16 cellular contexts compared by ENCODE assay signal in genomic region chr22:48234011-48234410, GRCh38.
"Had no signal": no experiment of that assay in that cellular context is flagged by ENCODE, and none has a peak within 500 bp of the region (broad histone marks: within the 10 kb centered on the region; RNA-seq: fewer than 3 reads in every experiment).

No MANE protein-coding gene starts in this region.

- H3K4me1 ChIP-seq: esophagus squamous epithelium, transverse colon had no signal

- H3K36me3 Mint-ChIP-seq: activated naive CD8-positive, alpha-beta T cell; mesothelial cell of epicardium had no signal

- H3K36me3 ChIP-seq: esophagus squamous epithelium, transverse colon had no signal

- H3K4me3 Mint-ChIP-seq: activated CD4-positive, alpha-beta T cell treated with anti-CD3 and anti-CD28 coated beads, Interleukin-2, amount 10 ng/mL, durations not matched to agents 7 days and 5 days; activated CD8-positive, alpha-beta T cell treated with anti-CD3 and anti-CD28 coated beads, Interleukin-2, amount 10 ng/mL, durations not matched to agents 7 days and 5 days; activated naive CD8-positive, alpha-beta T cell; activated T-cell treated with anti-CD3 and anti-CD28 coated beads, Interleukin-2, amount 50 U/mL, for 72 hours; dendritic cell treated with granulocyte-macrophage colony-stimulating factor and Interleukin-4, amounts not matched to agents 40 ng/mL and 50 ng/mL, for 4 days; mesothelial cell of epicardium; natural killer cell treated with Interleukin-12 subunit alpha and Interleukin-12 subunit beta and Interleukin-15 and Interleukin-18, amount 100 ng/mL, for 72 hours had no signal

- H3K4me3 ChIP-seq: esophagus squamous epithelium, lung, transverse colon had no signal

- H3K27me3 Mint-ChIP-seq: activated CD4-positive, alpha-beta T cell treated with anti-CD3 and anti-CD28 coated beads, Interleukin-2, amount 10 ng/mL, durations not matched to agents 7 days and 5 days; dendritic cell treated with granulocyte-macrophage colony-stimulating factor and Interleukin-4, amounts not matched to agents 40 ng/mL and 50 ng/mL, for 4 days had no signal

- H3K27ac Mint-ChIP-seq: activated CD4-positive, alpha-beta T cell treated with anti-CD3 and anti-CD28 coated beads, Interleukin-2, amount 10 ng/mL, durations not matched to agents 7 days and 5 days; activated CD8-positive, alpha-beta T cell treated with anti-CD3 and anti-CD28 coated beads, Interleukin-2, amount 10 ng/mL, durations not matched to agents 7 days and 5 days; activated naive CD8-positive, alpha-beta T cell; activated T-cell treated with anti-CD3 and anti-CD28 coated beads, Interleukin-2, amount 50 U/mL, for 72 hours; dendritic cell treated with granulocyte-macrophage colony-stimulating factor and Interleukin-4, amounts not matched to agents 40 ng/mL and 50 ng/mL, for 4 days; mesothelial cell of epicardium; natural killer cell treated with Interleukin-12 subunit alpha and Interleukin-12 subunit beta and Interleukin-15 and Interleukin-18, amount 100 ng/mL, for 72 hours had no signal

- H3K4me1 Mint-ChIP-seq: activated CD4-positive, alpha-beta T cell treated with anti-CD3 and anti-CD28 coated beads, Interleukin-2, amount 10 ng/mL, durations not matched to agents 7 days and 5 days; mesothelial cell of epicardium had no signal

- H3K27me3 ChIP-seq: transverse colon had no signal

- ATAC-seq: activated CD4-positive, CD25-positive, alpha-beta regulatory T cell treated with anti-CD3 and anti-CD28 coated beads, Interleukin-2, amount 50 U/mL, for 24 hours; activated CD8-positive, alpha-beta T cell treated with anti-CD3 and anti-CD28 coated beads, Interleukin-2, amount 10 ng/mL, durations not matched to agents 7 days and 5 days; activated T-cell treated with anti-CD3 and anti-CD28 coated beads, Interleukin-2, amount 50 U/mL, for 72 hours; left colon; natural killer cell treated with Interleukin-12 subunit alpha and Interleukin-12 subunit beta and Interleukin-15 and Interleukin-18, amount 100 ng/mL, for 72 hours; stimulated activated naive CD8-positive, alpha-beta T cell treated with anti-CD3 and anti-CD28 coated beads, Interleukin-15, Interleukin-2, amounts not matched to agents 100 U/mL and 50 U/mL, for 24 hours had no signal

- H3K27ac ChIP-seq: esophagus squamous epithelium, transverse colon had no signal

- DNase-seq: activated CD4-positive, alpha-beta T cell treated with anti-CD3 and anti-CD28 coated beads, Interleukin-2, amount 10 ng/mL, durations not matched to agents 7 days and 5 days; activated CD8-positive, alpha-beta memory T cell treated with anti-CD3 and anti-CD28 coated beads, Interleukin-2, amount 50 U/mL, for 4 hours; activated CD8-positive, alpha-beta T cell treated with anti-CD3 and anti-CD28 coated beads, Interleukin-2, amount 10 ng/mL, durations not matched to agents 7 days and 5 days; activated gamma-delta T cell treated with Interleukin-2 at 50 U/mL for 16 hours; activated T-cell treated with anti-CD3 and anti-CD28 coated beads, Interleukin-2, amount 50 U/mL, for 72 hours; effector memory CD4-positive, alpha-beta T cell; esophagus squamous epithelium; left colon; stimulated activated naive CD8-positive, alpha-beta T cell treated with anti-CD3 and anti-CD28 coated beads, Interleukin-15, Interleukin-2, amounts not matched to agents 100 U/mL and 50 U/mL, for 24 hours; transverse colon had no signal
